Comparison of ENCODE assay signal across 1 cellular context in genomic region chr19:58353717-58354477, GRCh38.
TF ChIP-seq lines count a peak whose summit lies in the region.

No MANE protein-coding gene starts in this region.

TF ChIP-seq in HEK293, 187 proteins besides CTCF, POLR2A, EP300 and RAD21 (continued from another document):
- TF ChIP-seq ZBTB49 (tag by site-specific recombination; IDR thresholded peaks at IDR 0.05; ENCODE audit: low read depth), result no peak
- no peak for TF ChIP-seq INSM2 (tag by site-specific recombination; IDR thresholded peaks at IDR 0.05)
- no peak for TF ChIP-seq ZNF621 (tag by site-specific recombination; IDR thresholded peaks at IDR 0.05)
- TF ChIP-seq SETDB1 (IDR thresholded peaks at IDR 0.05; ENCODE audit: insufficient read length, low read length), result no peak
- TF ChIP-seq HOXC10 (CRISPR knock-in tag; IDR thresholded peaks at IDR 0.05), result no peak
- no peak for TF ChIP-seq ZNF48 (tag by site-specific recombination; IDR thresholded peaks at IDR 0.05)
- TF ChIP-seq KLF1 (tag by site-specific recombination; IDR thresholded peaks at IDR 0.05), result no peak
- peak; percentile 90 for TF ChIP-seq ZNF664 (tag by site-specific recombination; IDR thresholded peaks at IDR 0.05)
- no peak for TF ChIP-seq ZNF175 (tag by site-specific recombination; IDR thresholded peaks at IDR 0.05)
- no peak for TF ChIP-seq ZNF184 (tag by site-specific recombination; IDR thresholded peaks at IDR 0.05)
- TF ChIP-seq ZNF449 (tag by site-specific recombination; IDR thresholded peaks at IDR 0.05), result no peak
- TF ChIP-seq HOXA7 (CRISPR knock-in tag; IDR thresholded peaks at IDR 0.05; ENCODE audit: borderline replicate concordance), result no peak
- TF ChIP-seq WT1 (tag by site-specific recombination; IDR thresholded peaks at IDR 0.05), result no peak
